ENCODE assay signal across 18 cellular contexts in the genomic region with DNA sequence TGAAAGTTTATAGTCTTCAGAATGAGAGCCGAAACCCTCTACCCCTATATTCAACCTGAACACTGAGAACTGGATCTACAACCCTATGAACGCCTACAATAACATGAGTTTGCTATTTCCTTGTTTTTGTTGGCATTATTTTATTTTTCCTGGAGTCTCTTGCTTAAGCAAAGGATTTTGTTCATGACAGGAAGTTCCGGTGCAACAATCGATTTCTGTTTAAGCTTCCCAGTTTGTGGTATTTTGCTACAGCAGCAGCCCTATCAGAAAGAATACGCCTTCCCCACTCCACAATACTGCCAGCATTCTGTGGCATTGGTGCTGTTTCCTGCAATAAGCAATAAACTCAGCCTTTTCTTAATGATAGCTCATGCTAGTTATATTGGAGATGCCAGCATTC.
DNase-seq lines count a peak whose midpoint lies in the region; ATAC-seq and TF ChIP-seq lines count a peak whose summit lies in the region.
"Had no signal": no experiment of that assay in that cellular context is flagged by ENCODE, and none has a peak within 500 bp of the region (broad histone marks: within the 10 kb centered on the region; RNA-seq: fewer than 3 reads in every experiment).

No MANE protein-coding gene starts in this region.

- ATAC-seq in HG02885 (IDR thresholded peaks at IDR 0.05; ENCODE audit: poor library complexity, unreplicated experiment): no peak
- ATAC-seq in HG02759 (IDR thresholded peaks at IDR 0.05; ENCODE audit: unreplicated experiment): no peak
- ATAC-seq in HG03354 (IDR thresholded peaks at IDR 0.05; ENCODE audit: poor library complexity, severe bottlenecking, unreplicated experiment): no peak
- ATAC-seq: lower lobe of right lung; Panc1; stimulated activated naive CD8-positive, alpha-beta T cell treated with anti-CD3 and anti-CD28 coated beads, Interleukin-15, Interleukin-2, amounts not matched to agents 100 U/mL and 50 U/mL, for 24 hours had no signal

- H3K27ac ChIP-seq in SK-N-MC: peak overlapping the region; percentile 97
- H3K27ac ChIP-seq: lower lobe of right lung, neutrophil, skin epidermis had no signal

- in situ Hi-C loops in Caki2 (cut with HindIII; ENCODE audit: low pct_unique_long_range_greater_than_20kb, low sequenced_read_pairs): no loop called here

- no peaks in the 10 kb centered on the region for H3K36me3 ChIP-seq in SK-N-MC (ENCODE audit: insufficient read depth, low read length)
- H3K36me3 ChIP-seq in neuron (ENCODE audit: insufficient read depth, low read length): no peaks in the 10 kb centered on the region
- H3K36me3 ChIP-seq: lower lobe of right lung, neutrophil had no signal

- no peaks in the 10 kb centered on the region for H3K27me3 ChIP-seq in neuron (ENCODE audit: insufficient read depth, low read length)
- H3K27me3 ChIP-seq: neutrophil had no signal

- no peak for TF ChIP-seq CTCF in epithelial cell of proximal tubule (conservative IDR thresholded peaks at IDR 0.05; ENCODE audit: low read depth, low read length)

- H3K9me3 ChIP-seq in SK-N-MC (ENCODE audit: low read depth, low read length): no peaks in the 10 kb centered on the region
- H3K9me3 ChIP-seq in neuron (ENCODE audit: low read length): no peaks in the 10 kb centered on the region
- H3K9me3 ChIP-seq: lower lobe of right lung, neutrophil had no signal

- H3K4me3 ChIP-seq in SK-N-MC: peak overlapping the region; percentile 74
- peak overlapping the region; percentile 37 for H3K4me3 ChIP-seq in epithelial cell of proximal tubule (ENCODE audit: low read depth, low read length)
- no peak overlapping the region for H3K4me3 ChIP-seq in neuron (ENCODE audit: low read length)
- H3K4me3 ChIP-seq: lower lobe of right lung had no signal

- DNase-seq in Caki2 (ENCODE audit: low read depth): peak; percentile 5
- DNase-seq in SK-N-MC (ENCODE audit: low read depth, low spot score): peak; percentile 95
- no peak for DNase-seq in epithelial cell of proximal tubule (ENCODE audit: low read depth)
- DNase-seq in cortex of kidney (lab: John Stamatoyannopoulos, UW): no peak
- DNase-seq: activated B cell treated with CpG ODN at 0.5 μM for 24 hours; activated naive CD4-positive, alpha-beta T cell treated with anti-CD3 and anti-CD28 coated beads for 36 hours; GOT3; lower lobe of right lung; NCI-H1694 treated with DMSO at 0.1 percent for 48 hours; NCI-H524 treated with DMSO at 0.1 percent for 48 hours; stimulated activated naive CD8-positive, alpha-beta T cell treated with anti-CD3 and anti-CD28 coated beads, Interleukin-15, Interleukin-2, amounts not matched to agents 100 U/mL and 50 U/mL, for 24 hours had no signal

- peak overlapping the region; percentile 30 for H2AFZ ChIP-seq in neuron (ENCODE audit: low read depth, low read length)

- no peaks in the 10 kb centered on the region for H3K4me1 ChIP-seq in neuron (ENCODE audit: insufficient read depth, low read length)
- H3K4me1 ChIP-seq: lower lobe of right lung had no signal

- H3K9ac ChIP-seq in SK-N-MC (ENCODE audit: insufficient read length): peak overlapping the region; percentile 68

Comparison
In these comparisons a context has a peak if more than half of its experiments do, and no peak if none do; other contexts are left out.
1. DNase-seq: peak in Caki2 (single experiment) and SK-N-MC (single experiment); none in epithelial cell of proximal tubule (single experiment) and cortex of kidney (single experiment).